Comparison of ENCODE assay signal across 28 cellular contexts in genomic region chr5:1093361-1093760, GRCh38. TPM values are rescaled to one million over a fixed set of nuclear protein-coding genes. Genes with fewer than 3 reads are reported as not detected.
DNase-seq lines count a peak whose midpoint lies in the region; ATAC-seq, FAIRE-seq and TF ChIP-seq lines count a peak whose summit lies in the region.
"Had no signal": no experiment of that assay in that cellular context is flagged by ENCODE, and none has a peak within 500 bp of the region (broad histone marks: within the 10 kb centered on the region; RNA-seq: fewer than 3 reads in every experiment).

No MANE protein-coding gene starts in this region.

- intact Hi-C loops in colonic mucosa (cut with DNase I) (no loop called here), HepG2 (cut with micrococcal nuclease; ENCODE audit: unreplicated experiment) (no loop called here), body of pancreas (cut with DNase I) (no loop called here)

- CTCF ChIA-PET in HepG2 (lab: Yijun Ruan, JAX; ENCODE audit: low intra/inter-chr PET ratio, low total read pairs): no interaction called here

- no peaks in the 10 kb centered on the region for H3K27me3 Mint-ChIP-seq in stimulated activated naive CD8-positive, alpha-beta T cell treated with anti-CD3 and anti-CD28 coated beads, Interleukin-15, amount 100 ng/mL, for 72 hours
- H3K27me3 Mint-ChIP-seq: CD8-positive, alpha-beta memory T cell; naive thymus-derived CD8-positive, alpha-beta T cell; progenitor cell of endocrine pancreas had no signal

- no peak overlapping the region for H3K9ac ChIP-seq in colonic mucosa (ENCODE audit: low read depth in 2 of 2, low read length in 2 of 2)
- H3K9ac ChIP-seq in HepG2 (ENCODE audit: insufficient read depth, low read depth, low read length): no peak overlapping the region

- H4K20me1 ChIP-seq in HepG2 (ENCODE audit: insufficient read depth, low read length): peaks cover 10% of the 10 kb centered on the region; the same call in 1 of the 2 replicates

- TF ChIP-seq EP300 in HepG2 (IDR thresholded peaks at IDR 0.05; ENCODE audit: low read depth in 2 of 2, low read length in 2 of 2) (no peak), HepG2 (CRISPR knock-in tag; IDR thresholded peaks at IDR 0.05; ENCODE audit: borderline replicate concordance) (no peak)

- H3K36me3 ChIP-seq in colonic mucosa (no peaks in the 10 kb centered on the region), HepG2 (replicated peaks in 1 of 2; ENCODE audit: control insufficient read depth in 1 of 2, insufficient read depth in 2 of 2, low read length in 2 of 2) (peaks cover 24 to 75% of the 10 kb centered on the region in 2 experiments; a peak in 4 of 5 replicates), body of pancreas (replicated peaks in 1 of 2; ENCODE audit: insufficient read depth in 1 of 2, low read depth in 2 of 2) (peaks cover 0 to 11% of the 10 kb centered on the region in 2 donors)
- H3K36me3 ChIP-seq: HAP-1 had no signal

- peaks cover 29% of the 10 kb centered on the region for H3K4me1 Mint-ChIP-seq in stimulated activated naive CD8-positive, alpha-beta T cell treated with anti-CD3 and anti-CD28 coated beads, Interleukin-15, amount 100 ng/mL, for 72 hours

- BruUV-seq in HepG2 (replicated peaks; lab: Mats Ljungman, UMichigan): no TSS peak

- no peak overlapping the region for H2AFZ ChIP-seq in HepG2 (ENCODE audit: low read length)

- H3K4me1 ChIP-seq in colonic mucosa (no peaks in the 10 kb centered on the region), HepG2 (ENCODE audit: insufficient read depth, low read length) (no peaks in the 10 kb centered on the region), body of pancreas (peaks cover 12% of the 10 kb centered on the region)
- H3K4me1 ChIP-seq: HAP-1, lower lobe of right lung had no signal

- DNase-seq in stimulated activated naive CD8-positive, alpha-beta T cell treated with anti-CD3 and anti-CD28 coated beads, Interleukin-15, amount 100 ng/mL, for 72 hours: no peak
- DNase-seq in stimulated activated naive CD8-positive, alpha-beta T cell treated with anti-CD3 and anti-CD28 coated beads, Interleukin-15, Interleukin-2, amounts not matched to agents 100 U/mL and 50 U/mL, for 24 hours: no peak
- DNase-seq in colonic mucosa (peak; percentile 82), HepG2 (ENCODE audit: low spot score) (no peak), GM13977 (ENCODE audit: low spot score) (no peak), body of pancreas (no peak)
- DNase-seq in activated effector memory CD4-positive, alpha-beta T cell treated with Interleukin-2 at 50 U/mL for 16 hours: no peak
- DNase-seq: activated naive CD4-positive, alpha-beta T cell; activated T-cell treated with anti-CD3 and anti-CD28 coated beads, Interleukin-2, amount 50 U/mL, for 72 hours; CD8-positive, alpha-beta memory T cell; central memory CD4-positive, alpha-beta T cell; EL; erythroblast; glutamatergic neuron; islet precursor cell; lower lobe of right lung; midbrain; naive thymus-derived CD8-positive, alpha-beta T cell; NCI-H146; NCI-H2107; NCI-H345; sigmoid colon; stimulated activated CD4-positive, alpha-beta T cell treated with anti-CD3 and anti-CD28 coated beads, Interleukin-4, amount 100 ng/mL, for 24 hours had no signal

- H3K9me3 ChIP-seq in colonic mucosa (no peaks in the 10 kb centered on the region), HepG2 (ENCODE audit: low read length) (no peaks in the 10 kb centered on the region), body of pancreas (no peaks in the 10 kb centered on the region)
- H3K9me3 ChIP-seq: HAP-1, lower lobe of right lung, sigmoid colon had no signal

- 99% methylated on average over 12 of the region's 26 CpGs for WGBS in HepG2 (ENCODE audit: low lambda C conversion rate)
- 70 to 84% methylated on average over 14 to 18 of the region's 26 CpGs for WGBS in body of pancreas, 2 donors

- H3K79me2 ChIP-seq in HepG2 (ENCODE audit: insufficient read depth, low read length): peaks cover 4% of the 10 kb centered on the region

- TF ChIP-seq CTCF in colonic mucosa (IDR thresholded peaks at IDR 0.05) (no peak), HepG2 (CRISPR knock-in tag; IDR thresholded peaks at IDR 0.05) (no peak), GM13977 (IDR thresholded peaks at IDR 0.05; ENCODE audit: extremely low read depth, insufficient read depth, missing control alignments) (no peak), body of pancreas (IDR thresholded peaks at IDR 0.05) (no peak)

- H3K27me3 ChIP-seq in colonic mucosa: no peaks in the 10 kb centered on the region
- no peaks in the 10 kb centered on the region for H3K27me3 ChIP-seq in HepG2 (ENCODE audit: control insufficient read depth in 1 of 2, insufficient read depth in 2 of 2, low read length in 2 of 2)
- no peaks in the 10 kb centered on the region for H3K27me3 ChIP-seq in body of pancreas
- H3K27me3 ChIP-seq: sigmoid colon had no signal

- no peak overlapping the region for H3K4me2 ChIP-seq in HepG2 (ENCODE audit: low read depth, low read length)

- FAIRE-seq in HepG2 (lab: Jason Lieb, UNC): no peak

- H3K9me3 Mint-ChIP-seq in stimulated activated naive CD8-positive, alpha-beta T cell treated with anti-CD3 and anti-CD28 coated beads, Interleukin-15, amount 100 ng/mL, for 72 hours: no peaks in the 10 kb centered on the region
- H3K9me3 Mint-ChIP-seq: activated T-cell treated with anti-CD3 and anti-CD28 coated beads, Interleukin-2, amount 50 U/mL, for 72 hours; CD8-positive, alpha-beta memory T cell; naive thymus-derived CD8-positive, alpha-beta T cell; T-helper 1 cell treated with Interleukin-12 subunit alpha and Interleukin-12 subunit beta and Interleukin-4 antibody, amounts not matched to agents 30 μg/mL and 1 μg/mL, for 36 hours had no signal

- no peak overlapping the region for H3K4me3 Mint-ChIP-seq in stimulated activated naive CD8-positive, alpha-beta T cell treated with anti-CD3 and anti-CD28 coated beads, Interleukin-15, amount 100 ng/mL, for 72 hours
- H3K4me3 Mint-ChIP-seq: activated T-cell treated with anti-CD3 and anti-CD28 coated beads, Interleukin-2, amount 50 U/mL, for 72 hours; CD8-positive, alpha-beta memory T cell; naive thymus-derived CD8-positive, alpha-beta T cell; T-helper 1 cell treated with Interleukin-12 subunit alpha and Interleukin-12 subunit beta and Interleukin-4 antibody, amounts not matched to agents 30 μg/mL and 1 μg/mL, for 36 hours had no signal

- H3K27ac ChIP-seq in colonic mucosa (no peak overlapping the region), HepG2 (ENCODE audit: extremely low read length, insufficient read depth, low read length) (no peak overlapping the region), body of pancreas (no peak overlapping the region)
- H3K27ac ChIP-seq: HL-60, lower lobe of right lung, sigmoid colon had no signal

- peak; percentile 3 for ATAC-seq in stimulated activated naive CD8-positive, alpha-beta T cell treated with anti-CD3 and anti-CD28 coated beads, Interleukin-15, amount 100 ng/mL, for 72 hours
- no peak for ATAC-seq in stimulated activated naive CD8-positive, alpha-beta T cell treated with anti-CD3 and anti-CD28 coated beads, Interleukin-15, Interleukin-2, amounts not matched to agents 100 U/mL and 50 U/mL, for 24 hours
- ATAC-seq in HepG2: no peak; the same call in 2 of the 3 replicates
- no peak for ATAC-seq in GM19328 (IDR thresholded peaks at IDR 0.05; ENCODE audit: unreplicated experiment)
- ATAC-seq in body of pancreas: no peak
- ATAC-seq: activated T-cell treated with anti-CD3 and anti-CD28 coated beads, Interleukin-2, amount 50 U/mL, for 72 hours; naive thymus-derived CD8-positive, alpha-beta T cell had no signal

- TF ChIP-seq RAD21 in HepG2 (CRISPR knock-in tag; IDR thresholded peaks at IDR 0.05): no peak

- in situ Hi-C loops in HepG2 (cut with HindIII; ENCODE audit: extremely low pct_ligation_motif_present, low pct_unique_long_range_greater_than_20kb) (no loop called here), GM13977 (cut with MboI; ENCODE audit: low pct_unique_long_range_greater_than_20kb, low sequenced_read_pairs, unreplicated experiment) (no loop called here)

- H3K27ac Mint-ChIP-seq in stimulated activated naive CD8-positive, alpha-beta T cell treated with anti-CD3 and anti-CD28 coated beads, Interleukin-15, amount 100 ng/mL, for 72 hours: no peak overlapping the region
- H3K27ac Mint-ChIP-seq: activated T-cell treated with anti-CD3 and anti-CD28 coated beads, Interleukin-2, amount 50 U/mL, for 72 hours; progenitor cell of endocrine pancreas; T-helper 1 cell treated with Interleukin-12 subunit alpha and Interleukin-12 subunit beta and Interleukin-4 antibody, amounts not matched to agents 30 μg/mL and 1 μg/mL, for 36 hours had no signal

- POLR2A ChIA-PET in HepG2 (lab: Yijun Ruan, JAX): interaction anchor here (2.9 kb wide), 1 partner anchor 13 kb away, joined by 15 read pairs; no protein-coding TSS in a partner anchor

- TF ChIP-seq POLR2A in HepG2 (IDR thresholded peaks at IDR 0.05; ENCODE audit: insufficient read depth in 1 of 2, low read depth in 2 of 2, low read length in 2 of 2) (no peak), body of pancreas (IDR thresholded peaks at IDR 0.05) (no peak)

- H3K4me3 ChIP-seq in colonic mucosa (no peak overlapping the region), HepG2 (replicated peaks in 1 of 3; ENCODE audit: insufficient read depth in 1 of 3, low read depth in 2 of 3, low read length in 3 of 3) (no peak overlapping the region), body of pancreas (no peak overlapping the region)
- H3K4me3 ChIP-seq: HAP-1, lower lobe of right lung, sigmoid colon had no signal

RNA-seq across cellular contexts. Expression of gene SLC12A7, which starts 18.5 kb away (rescaled TPM):
- 10 to 100 TPM; 64.6 to 81.2 TPM for total RNA-seq in colonic mucosa
- total RNA-seq in HepG2 (2016; rRNA removed; fragmentation: Illumina TruSeq; extraction: Trizol): 7.4 and 14.0 TPM in 2 replicates
- 9.5 and 12.5 TPM in 2 replicates for total RNA-seq in HepG2 (2016; cell fraction: cytosol; rRNA removed; fragmentation: Illumina TruSeq; extraction: Trizol; ENCODE audit: low read depth)
- 5.2 and 15.7 TPM in 2 replicates for total RNA-seq in HepG2 (2016; cell fraction: insoluble cytoplasmic fraction; rRNA removed; fragmentation: Illumina TruSeq; extraction: Trizol)
- total RNA-seq in HepG2 (2016; cell fraction: membrane; rRNA removed; fragmentation: Illumina TruSeq; extraction: Trizol): 6.9 and 7.7 TPM in 2 replicates
- total RNA-seq in HepG2 (2016; cell fraction: nucleus; rRNA removed; fragmentation: Illumina TruSeq; extraction: Trizol): 21.8 and 25.8 TPM in 2 replicates
- polyA plus RNA-seq in HepG2 (2011; rRNA removed): 18.5 and 25.6 TPM in 2 replicates
- polyA plus RNA-seq in HepG2 (2011; cell fraction: cytosol; rRNA removed): 11.8 and 15.1 TPM in 2 replicates
- 164 and 213 TPM in 2 replicates for polyA plus RNA-seq in HepG2 (2011; cell fraction: nucleus; rRNA removed)
- 28.2 and 30.9 TPM in 2 replicates for polyA plus RNA-seq in HepG2 (2012)
- polyA plus RNA-seq in HepG2 (2016; cell fraction: cytosol; fragmentation: Illumina TruSeq; extraction: Trizol; ENCODE audit: low read depth): 1.4 and 1.6 TPM in 2 replicates
- 6.3 and 7.6 TPM in 2 replicates for polyA plus RNA-seq in HepG2 (2016; cell fraction: insoluble cytoplasmic fraction; fragmentation: Illumina TruSeq; extraction: Trizol; ENCODE audit: low read depth)
- polyA plus RNA-seq in HepG2 (2016; cell fraction: membrane; fragmentation: Illumina TruSeq; extraction: Trizol; ENCODE audit: low read depth): 3.2 and 3.7 TPM in 2 replicates
- 88.5 and 93.5 TPM in 2 replicates for polyA plus RNA-seq in HepG2 (2016; cell fraction: nucleus; fragmentation: Illumina TruSeq; extraction: Trizol; ENCODE audit: insufficient read depth, low read depth)
- polyA minus RNA-seq in HepG2 (2011; rRNA and poly(A)+ RNA removed; ENCODE audit: low replicate concordance): 6.3 and 47.1 TPM in 2 replicates
- polyA minus RNA-seq in HepG2 (2011; cell fraction: cytosol; rRNA and poly(A)+ RNA removed): 14.7 and 16.2 TPM in 2 replicates
- 40.3 and 44.4 TPM in 2 replicates for polyA minus RNA-seq in HepG2 (2011; cell fraction: nucleus; rRNA and poly(A)+ RNA removed)
- 10 to 100 TPM; 35.5 to 42.8 TPM for total RNA-seq in body of pancreas
